Comparison of ENCODE assay signal across 1 cellular context in genomic region chr11:74366576-74366975, GRCh38.
TF ChIP-seq lines count a peak whose summit lies in the region.

No MANE protein-coding gene starts in this region.

TF ChIP-seq in WTC11, 78 proteins besides CTCF, POLR2A, EP300 and RAD21 (continued from another document):
- TF ChIP-seq JUN (CRISPR knock-in tag; IDR thresholded peaks at IDR 0.05) (no peak), AR (CRISPR knock-in tag; IDR thresholded peaks at IDR 0.05) (no peak), CDX4 (CRISPR knock-in tag; IDR thresholded peaks at IDR 0.05; ENCODE audit: borderline replicate concordance) (no peak), E2F5 (CRISPR knock-in tag; IDR thresholded peaks at IDR 0.05) (no peak), ZNF317 (CRISPR knock-in tag; IDR thresholded peaks at IDR 0.05; ENCODE audit: borderline replicate concordance, low read depth) (no peak), GABPB1 (CRISPR knock-in tag; IDR thresholded peaks at IDR 0.05) (no peak), ATF6 (CRISPR knock-in tag; IDR thresholded peaks at IDR 0.05) (no peak), ZBTB43 (CRISPR knock-in tag; IDR thresholded peaks at IDR 0.05) (no peak), ZBTB21 (CRISPR knock-in tag; IDR thresholded peaks at IDR 0.05; ENCODE audit: borderline replicate concordance) (no peak), ZNF423 (CRISPR knock-in tag; IDR thresholded peaks at IDR 0.05) (no peak)
TF ChIP-seq in WTC11: peak in this region for 0.
